In genomic region chr16:685967-686366, GRCh38 we compare ENCODE assay signal across 8 cellular contexts. TPM values are rescaled to one million over a fixed set of nuclear protein-coding genes. Genes with fewer than 3 reads are reported as not detected.
A peak's percentile ranks its signal among the peaks of the same experiment; 100 is the strongest.
DNase-seq lines count a peak whose midpoint lies in the region; ATAC-seq and TF ChIP-seq lines count a peak whose summit lies in the region.

No MANE protein-coding gene starts in this region.

- H3K4me1 ChIP-seq in colonic mucosa (peaks cover 41% of the 10 kb centered on the region), smooth muscle cell (ENCODE audit: low read depth) (peaks cover 22% of the 10 kb centered on the region)

- H3K9me3 Mint-ChIP-seq in T-helper 2 cell treated with Interferon-gamma antibody and Interleukin-4, amounts not matched to agents 5 μg/mL and 100 μg/mL, for 36 hours = no peaks in the 10 kb centered on the region

- TF ChIP-seq CTCF in colonic mucosa (IDR thresholded peaks at IDR 0.05) = peak; percentile 44
- peak; percentile 34 for TF ChIP-seq CTCF in smooth muscle cell (IDR thresholded peaks at IDR 0.05; ENCODE audit: borderline replicate concordance, insufficient read depth, poor library complexity, severe bottlenecking)

- H3K27me3 Mint-ChIP-seq in T-helper 2 cell treated with Interferon-gamma antibody and Interleukin-4, amounts not matched to agents 5 μg/mL and 100 μg/mL, for 36 hours (ENCODE audit: low read depth) = no peaks in the 10 kb centered on the region

- intact Hi-C loops in colonic mucosa (cut with DNase I) = no loop called here

- H3K36me3 ChIP-seq in colonic mucosa (peaks cover 6% of the 10 kb centered on the region), smooth muscle cell (ENCODE audit: low read depth) (no peaks in the 10 kb centered on the region)

- H3K4me1 Mint-ChIP-seq in T-helper 2 cell treated with Interferon-gamma antibody and Interleukin-4, amounts not matched to agents 5 μg/mL and 100 μg/mL, for 36 hours (ENCODE audit: low read depth) = peaks cover 9% of the 10 kb centered on the region

- no peaks in the 10 kb centered on the region for H3F3A ChIP-seq in smooth muscle cell (ENCODE audit: low read depth)

- no peak for DNase-seq in T-helper 2 cell treated with Interferon-gamma antibody and Interleukin-4, amounts not matched to agents 5 μg/mL and 100 μg/mL, for 36 hours (ENCODE audit: low spot score)
- DNase-seq in T-helper 2 cell = no peak
- DNase-seq in NCI-H2196 (lab: John Stamatoyannopoulos, UW; ENCODE audit: unreplicated experiment) = peak; percentile 80
- peak; percentile 70 for DNase-seq in colonic mucosa
- DNase-seq in smooth muscle cell (lab: John Stamatoyannopoulos, UW; ENCODE audit: unreplicated experiment) = no peak
- DNase-seq in effector CD4-positive, alpha-beta T cell = no peak

- H3K4me2 ChIP-seq in smooth muscle cell = no peak overlapping the region

- H3K9me3 ChIP-seq in colonic mucosa (no peaks in the 10 kb centered on the region), smooth muscle cell (replicated peaks; ENCODE audit: low read depth) (no peaks in the 10 kb centered on the region)

- no peak overlapping the region for H2AFZ ChIP-seq in smooth muscle cell (ENCODE audit: low read depth)

- WGBS in smooth muscle cell (ENCODE audit: low lambda C conversion rate) = 80% methylated on average over 9 of the region's 10 CpGs

- peaks cover 16% of the 10 kb centered on the region for H3K36me3 Mint-ChIP-seq in T-helper 2 cell treated with Interferon-gamma antibody and Interleukin-4, amounts not matched to agents 5 μg/mL and 100 μg/mL, for 36 hours (ENCODE audit: low read depth)

- H3K27me3 ChIP-seq in colonic mucosa = no peaks in the 10 kb centered on the region
- H3K27me3 ChIP-seq in smooth muscle cell (ENCODE audit: low read depth) = no peaks in the 10 kb centered on the region

- H3K27ac ChIP-seq in colonic mucosa (no peak overlapping the region), smooth muscle cell (ENCODE audit: low read depth) (no peak overlapping the region)

- no peak overlapping the region for H3K27ac Mint-ChIP-seq in T-helper 2 cell treated with Interferon-gamma antibody and Interleukin-4, amounts not matched to agents 5 μg/mL and 100 μg/mL, for 36 hours

- ATAC-seq in HG03571 (IDR thresholded peaks at IDR 0.05; ENCODE audit: unreplicated experiment) (no peak), HG02973 (IDR thresholded peaks at IDR 0.05; ENCODE audit: unreplicated experiment) (no peak)

- no peak overlapping the region for H3K4me3 ChIP-seq in colonic mucosa
- no peak overlapping the region for H3K4me3 ChIP-seq in smooth muscle cell

- peak overlapping the region; percentile 38 for H3K4me3 Mint-ChIP-seq in T-helper 2 cell treated with Interferon-gamma antibody and Interleukin-4, amounts not matched to agents 5 μg/mL and 100 μg/mL, for 36 hours

- peaks cover 38% of the 10 kb centered on the region for H3K79me2 ChIP-seq in smooth muscle cell (ENCODE audit: low read depth)

- H4K20me1 ChIP-seq in smooth muscle cell (ENCODE audit: low read depth) = peaks cover 27% of the 10 kb centered on the region

- H3K9ac ChIP-seq in colonic mucosa (ENCODE audit: low read depth in 2 of 2, low read length in 2 of 2) (no peak overlapping the region), smooth muscle cell (ENCODE audit: low read depth) (no peak overlapping the region)

RNA-seq across cellular contexts. Expression of gene JMJD8, which starts 1.8 kb away (rescaled TPM):
- total RNA-seq in colonic mucosa = 10 to 100 TPM; 40.7 to 72.1 TPM
- total RNA-seq in smooth muscle cell = 42.9 and 47.9 TPM in 2 replicates
- polyA plus RNA-seq in smooth muscle cell = 92.5 and 95.1 TPM in 2 replicates

RNA-seq across cellular contexts. Expression of gene WDR24, which starts 4.2 kb away (rescaled TPM):
- total RNA-seq in colonic mucosa (10 to 100 TPM in 1 of 2 donors, 1 to 10 TPM in 1; 8.5 to 18.8 TPM), smooth muscle cell (4.7 and 10.6 TPM in 2 replicates)
- polyA plus RNA-seq in smooth muscle cell = 19.3 and 22.2 TPM in 2 replicates

RNA-seq across cellular contexts. Expression of gene STUB1, which starts 5.8 kb away (rescaled TPM):
- total RNA-seq in colonic mucosa = 100 to 1,000 TPM in 1 of 2 donors, 10 to 100 TPM in 1; 96.7 to 159 TPM
- total RNA-seq in smooth muscle cell = 93.4 and 99.0 TPM in 2 replicates
- 196 and 212 TPM in 2 replicates for polyA plus RNA-seq in smooth muscle cell

RNA-seq across cellular contexts. Expression of gene RHBDL1, which starts 10.5 kb away (rescaled TPM):
- total RNA-seq in colonic mucosa = 1 to 10 TPM; 4.0 to 5.7 TPM
- total RNA-seq in smooth muscle cell = 2.7 and 4.5 TPM in 2 replicates
- polyA plus RNA-seq in smooth muscle cell = 2.6 and 3.7 TPM in 2 replicates

RNA-seq across cellular contexts. Expression of gene RHOT2, which starts 18.0 kb away (rescaled TPM):
- total RNA-seq in colonic mucosa = 100 to 1,000 TPM; 112 to 182 TPM
- total RNA-seq in smooth muscle cell = 41.4 and 44.5 TPM in 2 replicates
- polyA plus RNA-seq in smooth muscle cell = 148 and 152 TPM in 2 replicates

Comparison
In these comparisons a context has a peak if more than half of its experiments do, and no peak if none do; other contexts are left out.
1. DNase-seq: peak in NCI-H2196 (single experiment) and colonic mucosa (single experiment); none in T-helper 2 cell treated with Interferon-gamma antibody and Interleukin-4, amounts not matched to agents 5 μg/mL and 100 μg/mL, for 36 hours (single experiment), T-helper 2 cell (0 of 5), smooth muscle cell (single experiment) and effector CD4-positive, alpha-beta T cell (single experiment).